In the genomic region with DNA sequence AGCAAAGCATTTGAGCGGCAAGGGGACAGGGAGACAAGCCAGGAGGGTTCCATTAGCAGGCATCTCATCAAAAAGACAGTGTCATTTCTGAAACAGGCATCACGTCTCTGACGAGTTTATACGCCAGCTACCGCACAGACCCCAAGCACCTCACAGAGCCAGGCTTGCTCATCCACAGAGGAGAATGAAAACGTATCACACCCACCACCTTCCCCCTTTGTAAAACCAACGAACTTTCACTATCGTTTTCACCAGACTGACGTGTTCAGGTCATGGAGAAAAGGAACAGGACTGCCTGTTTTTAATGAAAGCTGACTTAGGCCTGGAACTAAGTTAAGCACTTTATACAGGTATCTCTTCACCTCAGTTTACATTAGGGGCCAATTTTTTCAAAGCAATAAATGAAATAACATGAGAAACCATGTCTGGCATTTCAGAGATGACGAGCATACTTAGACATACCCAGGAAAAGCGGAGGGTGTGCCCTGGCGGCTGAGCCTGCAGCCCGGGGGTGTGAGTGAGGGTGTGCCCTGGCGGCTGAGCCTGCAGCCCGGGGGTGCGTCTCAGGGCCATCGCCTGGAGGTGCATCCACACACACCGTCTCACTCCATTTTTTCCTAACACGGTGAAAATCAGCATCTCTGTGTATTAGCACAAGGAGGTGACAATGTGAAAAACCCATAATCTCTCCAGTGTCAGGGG, we compare ENCODE assay signal across 9 cellular contexts. TPM values are rescaled to one million over a fixed set of nuclear protein-coding genes. Genes with fewer than 3 reads are reported as not detected.
DNase-seq lines count a peak whose midpoint lies in the region; ATAC-seq and TF ChIP-seq lines count a peak whose summit lies in the region.
"Had no signal": no experiment of that assay in that cellular context is flagged by ENCODE, and none has a peak within 500 bp of the region (broad histone marks: within the 10 kb centered on the region; RNA-seq: fewer than 3 reads in every experiment).

No MANE protein-coding gene starts in this region.

- DNase-seq in activated T-helper 1 cell treated with Interleukin-2 at 50 U/mL for 16 hours (ENCODE audit: low read depth) (peak; percentile 7), NCI-H226 (no peak), dorsolateral prefrontal cortex (no peak)
- DNase-seq in stimulated activated CD4-positive, alpha-beta T cell treated with anti-CD3 and anti-CD28 coated beads, Interleukin-2, amount 100 ng/mL, for 24 hours = peak; percentile 42 to 62
- DNase-seq in effector CD8-positive, alpha-beta T cell (lab: John Stamatoyannopoulos, UW) = no peak

- ATAC-seq in GM19023 (IDR thresholded peaks at IDR 0.05; ENCODE audit: unreplicated experiment) (peak; percentile 62), HG03175 (IDR thresholded peaks at IDR 0.05; ENCODE audit: unreplicated experiment) (peak; percentile 70), HG03354 (IDR thresholded peaks at IDR 0.05; ENCODE audit: poor library complexity, severe bottlenecking, unreplicated experiment) (no peak)

- H3K27me3 ChIP-seq in dorsolateral prefrontal cortex = no peaks in the 10 kb centered on the region

- H3K27ac ChIP-seq in dorsolateral prefrontal cortex = no peak overlapping the region
- H3K27ac ChIP-seq: epithelial cell of prostate had no signal

- intact Hi-C loops in dorsolateral prefrontal cortex (cut with DNase I) = no loop called here

- no peak overlapping the region for H3K4me3 ChIP-seq in dorsolateral prefrontal cortex

- no peak for TF ChIP-seq CTCF in dorsolateral prefrontal cortex (IDR thresholded peaks at IDR 0.05 in 54 of 56, conservative IDR thresholded peaks at IDR 0.05 in 2 of 56; ENCODE audit: low read depth in 1 of 56, partially characterized antibody in 56 of 56)

RNA-seq across cellular contexts. Expression of gene STX2, which starts 41.9 kb away (rescaled TPM):
- 10 to 100 TPM in 119 of 120 experiments, 1 to 10 TPM in 1; 9.3 to 25.2 (median 17.9) TPM for total RNA-seq in dorsolateral prefrontal cortex

Comparison
In these comparisons a context has a peak if more than half of its experiments do, and no peak if none do; other contexts are left out.
1. DNase-seq: peak in activated T-helper 1 cell treated with Interleukin-2 at 50 U/mL for 16 hours (single experiment) and stimulated activated CD4-positive, alpha-beta T cell treated with anti-CD3 and anti-CD28 coated beads, Interleukin-2, amount 100 ng/mL, for 24 hours (2 of 2); none in effector CD8-positive, alpha-beta T cell (single experiment), NCI-H226 (single experiment) and dorsolateral prefrontal cortex (0 of 10).